20 cellular contexts compared by ENCODE assay signal in genomic region chr2:58182527-58182926, GRCh38. TPM values are rescaled to one million over a fixed set of nuclear protein-coding genes. Genes with fewer than 3 reads are reported as not detected.
DNase-seq lines count a peak whose midpoint lies in the region; ATAC-seq, FAIRE-seq and TF ChIP-seq lines count a peak whose summit lies in the region.
"Had no signal": no experiment of that assay in that cellular context is flagged by ENCODE, and none has a peak within 500 bp of the region (broad histone marks: within the 10 kb centered on the region; RNA-seq: fewer than 3 reads in every experiment).

No MANE protein-coding gene starts in this region.

- H3K4me1 ChIP-seq in RWPE2 (ENCODE audit: insufficient read depth, poor library complexity, severe bottlenecking) = peaks cover 9% of the 10 kb centered on the region
- no peaks in the 10 kb centered on the region for H3K4me1 ChIP-seq in sigmoid colon
- no peaks in the 10 kb centered on the region for H3K4me1 ChIP-seq in effector memory CD4-positive, alpha-beta T cell (ENCODE audit: control insufficient read depth, insufficient read depth, low read length, poor library complexity, severe bottlenecking)
- H3K4me1 ChIP-seq: SJCRH30 had no signal

- H3K27me3 Mint-ChIP-seq in WTC11 (ENCODE audit: low read depth) = no peaks in the 10 kb centered on the region

- H3K4me1 Mint-ChIP-seq in WTC11 = no peaks in the 10 kb centered on the region; the same call in 1 of the 2 replicates

- intact Hi-C loops in sigmoid colon (cut with DNase I) = no loop called here

- peaks cover 54% of the 10 kb centered on the region for H3K36me3 Mint-ChIP-seq in WTC11

- no peak for TF ChIP-seq EP300 in sigmoid colon (IDR thresholded peaks at IDR 0.05)

- peaks cover 24% of the 10 kb centered on the region for H3K9me3 Mint-ChIP-seq in WTC11

- CTCF ChIA-PET in WTC11 (lab: Charles Lee) = no interaction called here

- TF ChIP-seq POLR2A in GM12892 (IDR thresholded peaks at IDR 0.05; ENCODE audit: low read depth, low read length) (no peak), sigmoid colon (IDR thresholded peaks at IDR 0.05) (no peak)

- H3K4me3 ChIP-seq in RWPE2 (ENCODE audit: severe bottlenecking) (no peak overlapping the region), sigmoid colon (no peak overlapping the region)
- no peak overlapping the region for H3K4me3 ChIP-seq in effector memory CD4-positive, alpha-beta T cell (ENCODE audit: insufficient read depth, low read depth, low read length, poor library complexity, severe bottlenecking)
- H3K4me3 ChIP-seq: SJCRH30 had no signal

- H3K36me3 ChIP-seq in RWPE2 (ENCODE audit: low read depth) (peaks cover 10% of the 10 kb centered on the region), sigmoid colon (no peaks in the 10 kb centered on the region)
- no peaks in the 10 kb centered on the region for H3K36me3 ChIP-seq in effector memory CD4-positive, alpha-beta T cell (ENCODE audit: control insufficient read depth, insufficient read depth, low read length)

- H3K27ac ChIP-seq in RWPE2 (ENCODE audit: poor library complexity, severe bottlenecking) (no peak overlapping the region), epithelial cell of prostate (no peak overlapping the region), sigmoid colon (no peak overlapping the region)
- no peak overlapping the region for H3K27ac ChIP-seq in effector memory CD4-positive, alpha-beta T cell (ENCODE audit: insufficient read depth, low read length, poor library complexity, severe bottlenecking)
- H3K27ac ChIP-seq: SJCRH30 had no signal

- POLR2A ChIA-PET in WTC11 (lab: Charles Lee) = no interaction called here

- FAIRE-seq in GM12892 (lab: Jason Lieb, UNC) = peak; percentile 44
- FAIRE-seq: D721Med, H1 had no signal

- DNase-seq in GM12892 (ENCODE audit: insufficient read length) (no peak), RWPE2 (ENCODE audit: low spot score) (no peak), epithelial cell of prostate (ENCODE audit: low read depth, low spot score) (peak; percentile 0), kidney tubule cell (ENCODE audit: low spot score) (peak; percentile 2), sigmoid colon (no peak), WTC11 (ENCODE audit: low spot score) (no peak)
- DNase-seq in effector memory CD4-positive, alpha-beta T cell = no peak
- DNase-seq: C1 segment of cervical spinal cord, DMS79, HFFc6, NCI-H1417 treated with DMSO at 0.1 percent for 48 hours, NCI-H187 treated with DMSO at 0.1 percent for 48 hours, NCI-H2227 treated with DMSO at 0.1 percent for 48 hours, NCI-H510A treated with DMSO at 0.1 percent for 48 hours, NCI-H774, RPMI8226, SJCRH30 had no signal

- H3K27ac Mint-ChIP-seq in WTC11 = no peak overlapping the region
- H3K27ac Mint-ChIP-seq: HFFc6 had no signal

- TF ChIP-seq CTCF in RWPE2 (IDR thresholded peaks at IDR 0.05; ENCODE audit: poor library complexity, severe bottlenecking) (no peak), sigmoid colon (IDR thresholded peaks at IDR 0.05) (no peak), WTC11 (IDR thresholded peaks at IDR 0.05) (no peak)

- H3K9me3 ChIP-seq in RWPE2 (ENCODE audit: severe bottlenecking) (no peaks in the 10 kb centered on the region), sigmoid colon (no peaks in the 10 kb centered on the region)
- H3K9me3 ChIP-seq in effector memory CD4-positive, alpha-beta T cell (ENCODE audit: control insufficient read depth, low read length) = no peaks in the 10 kb centered on the region

- H3K27me3 ChIP-seq in RWPE2 (ENCODE audit: insufficient read depth, poor library complexity, severe bottlenecking) = no peaks in the 10 kb centered on the region
- H3K27me3 ChIP-seq in sigmoid colon = no peaks in the 10 kb centered on the region
- H3K27me3 ChIP-seq in effector memory CD4-positive, alpha-beta T cell (replicated peaks; ENCODE audit: control insufficient read depth, insufficient read depth, low read length, poor library complexity, severe bottlenecking) = no peaks in the 10 kb centered on the region
- H3K27me3 ChIP-seq: SJCRH30 had no signal

- H3K4me3 Mint-ChIP-seq in WTC11 = no peak overlapping the region
- H3K4me3 Mint-ChIP-seq: HFFc6 had no signal

- ATAC-seq in RWPE2 (ENCODE audit: low read depth) (peak; percentile 67), GM21576 (IDR thresholded peaks at IDR 0.05; ENCODE audit: unreplicated experiment) (no peak), WTC11 (no peak)

- 94 to 97% methylated on average over 1 of the region's 1 CpG for WGBS in sigmoid colon, 2 donors

TF ChIP-seq in WTC11, 78 proteins besides CTCF, POLR2A, EP300 and RAD21:
- no peak for TF ChIP-seq GABPB1 (CRISPR knock-in tag; IDR thresholded peaks at IDR 0.05)
- TF ChIP-seq SOX15 (CRISPR knock-in tag; IDR thresholded peaks at IDR 0.05) = no peak
- TF ChIP-seq, protein P1, sequence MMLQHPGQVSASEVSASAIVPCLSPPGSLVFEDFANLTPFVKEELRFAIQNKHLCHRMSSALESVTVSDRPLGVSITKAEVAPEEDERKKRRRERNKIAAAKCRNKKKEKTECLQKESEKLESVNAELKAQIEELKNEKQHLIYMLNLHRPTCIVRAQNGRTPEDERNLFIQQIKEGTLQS (CRISPR knock-in tag; conservative IDR thresholded peaks at IDR 0.05) = no peak
- no peak for TF ChIP-seq TEAD1 (CRISPR knock-in tag; IDR thresholded peaks at IDR 0.05)
- TF ChIP-seq JAZF1 (CRISPR knock-in tag; IDR thresholded peaks at IDR 0.05) = no peak
- no peak for TF ChIP-seq NR2C2 (CRISPR knock-in tag; IDR thresholded peaks at IDR 0.05)
- TF ChIP-seq TEAD4 (CRISPR knock-in tag; IDR thresholded peaks at IDR 0.05) = no peak
- TF ChIP-seq CBFB (CRISPR knock-in tag; IDR thresholded peaks at IDR 0.05; ENCODE audit: low read depth) = no peak
- no peak for TF ChIP-seq JUN (CRISPR knock-in tag; IDR thresholded peaks at IDR 0.05)
- TF ChIP-seq, protein P2, sequence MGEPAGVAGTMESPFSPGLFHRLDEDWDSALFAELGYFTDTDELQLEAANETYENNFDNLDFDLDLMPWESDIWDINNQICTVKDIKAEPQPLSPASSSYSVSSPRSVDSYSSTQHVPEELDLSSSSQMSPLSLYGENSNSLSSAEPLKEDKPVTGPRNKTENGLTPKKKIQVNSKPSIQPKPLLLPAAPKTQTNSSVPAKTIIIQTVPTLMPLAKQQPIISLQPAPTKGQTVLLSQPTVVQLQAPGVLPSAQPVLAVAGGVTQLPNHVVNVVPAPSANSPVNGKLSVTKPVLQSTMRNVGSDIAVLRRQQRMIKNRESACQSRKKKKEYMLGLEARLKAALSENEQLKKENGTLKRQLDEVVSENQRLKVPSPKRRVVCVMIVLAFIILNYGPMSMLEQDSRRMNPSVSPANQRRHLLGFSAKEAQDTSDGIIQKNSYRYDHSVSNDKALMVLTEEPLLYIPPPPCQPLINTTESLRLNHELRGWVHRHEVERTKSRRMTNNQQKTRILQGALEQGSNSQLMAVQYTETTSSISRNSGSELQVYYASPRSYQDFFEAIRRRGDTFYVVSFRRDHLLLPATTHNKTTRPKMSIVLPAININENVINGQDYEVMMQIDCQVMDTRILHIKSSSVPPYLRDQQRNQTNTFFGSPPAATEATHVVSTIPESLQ (CRISPR knock-in tag; IDR thresholded peaks at IDR 0.05) = no peak
- no peak for TF ChIP-seq RORB (CRISPR knock-in tag; IDR thresholded peaks at IDR 0.05)
- TF ChIP-seq FOXP4 (CRISPR knock-in tag; IDR thresholded peaks at IDR 0.05) = no peak
- TF ChIP-seq FOXJ3 (CRISPR knock-in tag; IDR thresholded peaks at IDR 0.05; ENCODE audit: borderline replicate concordance) = no peak
- TF ChIP-seq NFATC4 (CRISPR knock-in tag; IDR thresholded peaks at IDR 0.05) = no peak
- no peak for TF ChIP-seq ZBTB43 (CRISPR knock-in tag; IDR thresholded peaks at IDR 0.05)

RNA-seq across cellular contexts. Expression of gene FANCL, which starts 58.6 kb away (rescaled TPM):
- 41.3 TPM for polyA plus RNA-seq in GM12892 (2012; ENCODE audit: missing spikeins)
- total RNA-seq in sigmoid colon = 10 to 100 TPM; 11.9 to 38.3 (median 22.8) TPM
- 10 to 100 TPM in 1 of 3 donors, 1 to 10 TPM in 2; 7.2 to 14.5 (median 7.2) TPM for polyA plus RNA-seq in sigmoid colon
- total RNA-seq in WTC11 (2021) = 38.8 to 44.4 TPM (median 41.5 TPM) in 3 replicates

Comparison
In these comparisons a context has a peak if more than half of its experiments do, and no peak if none do; other contexts are left out.
1. DNase-seq: peak in epithelial cell of prostate (single experiment) and kidney tubule cell (single experiment); none in GM12892 (single experiment), RWPE2 (single experiment), sigmoid colon (single experiment), WTC11 (single experiment) and effector memory CD4-positive, alpha-beta T cell (0 of 3).